ENCODE assay signal across 8 cellular contexts in the genomic region with DNA sequence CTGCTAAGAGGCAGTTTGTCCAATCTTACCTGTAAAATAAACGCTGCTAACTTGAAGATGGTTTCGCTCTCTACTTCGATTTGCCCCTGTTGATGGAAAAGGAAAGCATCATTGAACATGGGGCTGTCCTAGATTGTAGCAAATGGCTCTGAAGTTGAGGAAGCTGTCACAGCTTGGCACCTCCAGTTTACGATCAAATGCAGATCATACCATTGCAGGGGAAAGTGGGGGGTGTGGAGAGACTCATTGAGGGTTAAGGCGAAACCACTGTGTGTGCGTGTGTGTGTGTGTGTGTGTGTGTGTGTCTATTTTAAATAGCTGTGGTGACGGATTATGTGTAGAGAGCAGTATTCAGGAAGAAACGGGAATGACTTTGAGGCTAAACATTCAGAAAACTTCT.
DNase-seq lines count a peak whose midpoint lies in the region; ATAC-seq and TF ChIP-seq lines count a peak whose summit lies in the region.

No MANE protein-coding gene starts in this region.

- H3K36me3 Mint-ChIP-seq in Calu3 (ENCODE audit: insufficient read depth, unreplicated experiment): peaks cover 14% of the 10 kb centered on the region

- no peaks in the 10 kb centered on the region for H3K27me3 Mint-ChIP-seq in Calu3 (ENCODE audit: unreplicated experiment)

- H3K36me3 ChIP-seq in endocrine pancreas (ENCODE audit: control insufficient read depth, insufficient read depth, low read length) (no peaks in the 10 kb centered on the region), neuron (ENCODE audit: insufficient read depth, low read length) (no peaks in the 10 kb centered on the region), aorta (ENCODE audit: control insufficient read depth in 1 of 2, insufficient read depth in 2 of 2, low read length in 1 of 2) (peaks cover 0 to 2% of the 10 kb centered on the region in 2 donors)

- 55 to 57% methylated on average over 8 of the region's 8 CpGs for WGBS in aorta, 2 donors

- ATAC-seq in aorta (ENCODE audit: low FRiP score): peak; percentile 60
- ATAC-seq in HG02973 (IDR thresholded peaks at IDR 0.05; ENCODE audit: unreplicated experiment): no peak

- H3K27ac Mint-ChIP-seq in Calu3 (ENCODE audit: unreplicated experiment): peak overlapping the region; percentile 85

- intact Hi-C loops in Calu3 (cut with micrococcal nuclease; ENCODE audit: unreplicated experiment): loop anchor here (5.0 kb wide), 1 partner anchor 57 kb away; no protein-coding TSS in a partner anchor
- intact Hi-C loops in aorta (cut with DNase I): no loop called here

- H3K27me3 ChIP-seq in endocrine pancreas (ENCODE audit: control insufficient read depth, insufficient read depth, low read length) (no peaks in the 10 kb centered on the region), neuron (ENCODE audit: insufficient read depth, low read length) (no peaks in the 10 kb centered on the region), aorta (ENCODE audit: control insufficient read depth in 1 of 2, insufficient read depth in 2 of 2, low read length in 1 of 2) (no peaks in the 10 kb centered on the region)

- peaks cover 6% of the 10 kb centered on the region for H3K4me1 ChIP-seq in endocrine pancreas (ENCODE audit: control insufficient read depth, insufficient read depth, low read length)
- peaks cover 14% of the 10 kb centered on the region for H3K4me1 ChIP-seq in neuron (ENCODE audit: insufficient read depth, low read length)
- H3K4me1 ChIP-seq in aorta (ENCODE audit: control insufficient read depth in 1 of 2, insufficient read depth in 2 of 2, low read length in 2 of 2): no peaks in the 10 kb centered on the region

- no peak for TF ChIP-seq CTCF in Calu3 (IDR thresholded peaks at IDR 0.05; ENCODE audit: unreplicated experiment)

- peaks cover 50% of the 10 kb centered on the region for H3K4me1 Mint-ChIP-seq in Calu3 (ENCODE audit: low read depth, unreplicated experiment)

- peak overlapping the region; percentile 83 for H3K4me3 Mint-ChIP-seq in Calu3 (ENCODE audit: low read depth, unreplicated experiment)

- H3K9ac ChIP-seq in endocrine pancreas (ENCODE audit: control insufficient read depth, insufficient read depth, low read length): peak overlapping the region; percentile 10

- H3K4me3 ChIP-seq in endocrine pancreas (ENCODE audit: control insufficient read depth, insufficient read depth, low read length): peak overlapping the region; percentile 92
- peak overlapping the region; percentile 53 for H3K4me3 ChIP-seq in neuron (ENCODE audit: low read length)
- H3K4me3 ChIP-seq in aorta (ENCODE audit: low read length in 2 of 2): no peak overlapping the region

- CTCF ChIA-PET in Calu3 (lab: Charles Lee): interaction anchor here (0.6 to 1.3 kb wide), 8 partner anchors 13 to 67 kb away, joined by 3 to 7 read pairs (median 4); no protein-coding TSS in a partner anchor

- no peak overlapping the region for H3K27ac ChIP-seq in aorta (ENCODE audit: low read depth in 1 of 2, low read length in 2 of 2)

- BruUV-seq in Calu3 (replicated peaks; lab: Mats Ljungman, UMichigan): no TSS peak

- peak overlapping the region; percentile 24 for H2AFZ ChIP-seq in neuron (ENCODE audit: low read depth, low read length)

- DNase-seq in Calu3 (peak; percentile 78), aorta (no peak), NCI-H128 (lab: John Stamatoyannopoulos, UW; ENCODE audit: unreplicated experiment) (no peak)
- peak; percentile 28 for DNase-seq in activated CD4-positive, CD25-positive, alpha-beta regulatory T cell treated with anti-CD3 and anti-CD28 coated beads, Interleukin-2, amount 50 U/mL, for 16 hours (ENCODE audit: low read depth, low spot score)
- DNase-seq in central memory CD4-positive, alpha-beta T cell: no peak

- no peaks in the 10 kb centered on the region for H3K9me3 ChIP-seq in endocrine pancreas (ENCODE audit: control insufficient read depth, low read length)
- H3K9me3 ChIP-seq in neuron (ENCODE audit: low read length): no peaks in the 10 kb centered on the region
- H3K9me3 ChIP-seq in aorta (ENCODE audit: control insufficient read depth, low read length): no peaks in the 10 kb centered on the region

- no peaks in the 10 kb centered on the region for H3K9me3 Mint-ChIP-seq in Calu3 (ENCODE audit: low read depth, unreplicated experiment)

Comparison
In these comparisons a context has a peak if more than half of its experiments do, and no peak if none do; other contexts are left out.
1. DNase-seq: peak in Calu3 (single experiment) and activated CD4-positive, CD25-positive, alpha-beta regulatory T cell treated with anti-CD3 and anti-CD28 coated beads, Interleukin-2, amount 50 U/mL, for 16 hours (single experiment); none in aorta (0 of 2), NCI-H128 (single experiment) and central memory CD4-positive, alpha-beta T cell (single experiment).
2. H3K4me3 ChIP-seq: peak in endocrine pancreas (single experiment) and neuron (single experiment); none in aorta (0 of 2).